In the genomic region with DNA sequence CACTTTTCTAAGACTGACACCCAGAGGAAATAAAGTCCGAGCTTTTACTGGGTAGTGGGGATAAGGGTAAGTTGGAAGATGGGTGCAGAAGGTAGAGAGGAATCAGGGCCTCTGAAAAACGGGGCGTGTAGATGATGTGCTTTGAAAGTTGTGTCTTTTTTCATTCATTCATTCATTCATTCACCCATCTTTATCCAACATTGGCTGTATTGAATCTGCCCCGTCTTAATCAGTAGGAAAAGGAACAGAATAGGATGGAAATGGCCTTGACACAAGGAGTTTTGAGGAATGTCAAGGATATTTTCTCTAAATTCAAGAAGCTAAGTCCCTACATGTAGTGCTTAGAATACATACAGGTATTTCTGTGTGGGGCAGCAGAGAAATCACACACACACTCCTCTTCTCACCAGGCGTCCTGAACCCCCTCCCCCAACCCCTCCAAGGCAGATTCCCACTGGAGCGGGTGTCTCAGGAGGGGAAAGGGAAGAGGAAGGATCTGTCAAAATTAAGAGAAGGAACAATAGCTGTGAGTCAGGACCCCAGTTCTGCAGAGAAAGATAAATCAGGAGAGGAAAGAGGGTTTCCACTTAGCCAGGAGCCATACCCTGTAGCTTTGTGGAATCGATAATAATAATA, we compare ENCODE assay signal across 8 cellular contexts. TPM values are rescaled to one million over a fixed set of nuclear protein-coding genes. Genes with fewer than 3 reads are reported as not detected.
DNase-seq lines count a peak whose midpoint lies in the region; ATAC-seq and TF ChIP-seq lines count a peak whose summit lies in the region.

No MANE protein-coding gene starts in this region.

- TF ChIP-seq POLR2A in heart left ventricle (IDR thresholded peaks at IDR 0.05), result no peak

- H3K27ac ChIP-seq in heart left ventricle, result peak overlapping the region in 11 of 12 donors; percentile 59 to 93 (median 85)
- no peak overlapping the region for H3K27ac ChIP-seq in coronary artery
- H3K27ac ChIP-seq in aorta (ENCODE audit: low read depth in 1 of 2, low read length in 2 of 2), result no peak overlapping the region

- WGBS in heart left ventricle, 4 donors, result 25 to 35% (median 26%) methylated on average over 7 of the region's 7 CpGs
- 31 to 35% methylated on average over 7 of the region's 7 CpGs for WGBS in aorta, 2 donors

- H3K36me3 ChIP-seq in heart left ventricle, result peaks cover 0 to 2% (median 0%) of the 10 kb centered on the region in 9 donors
- H3K36me3 ChIP-seq in mucosa of stomach (ENCODE audit: control insufficient read depth, insufficient read depth, low read length), result no peaks in the 10 kb centered on the region
- H3K36me3 ChIP-seq in aorta (ENCODE audit: control insufficient read depth in 1 of 2, insufficient read depth in 2 of 2, low read length in 1 of 2), result no peaks in the 10 kb centered on the region

- H3K27me3 ChIP-seq in heart left ventricle, result no peaks in the 10 kb centered on the region
- peaks cover 43% of the 10 kb centered on the region for H3K27me3 ChIP-seq in mucosa of stomach (ENCODE audit: control insufficient read depth, insufficient read depth, low read length)
- no peaks in the 10 kb centered on the region for H3K27me3 ChIP-seq in aorta (ENCODE audit: control insufficient read depth in 1 of 2, insufficient read depth in 2 of 2, low read length in 1 of 2)

- TF ChIP-seq CTCF in heart left ventricle (IDR thresholded peaks at IDR 0.05) (no peak), coronary artery (IDR thresholded peaks at IDR 0.05) (no peak)

- intact Hi-C loops in heart left ventricle (cut with DNase I) (loop anchor here in 3 of 10 donors (2.0 to 5.0 kb wide), 2 partner anchors 35 to 38 kb away; no protein-coding TSS in a partner anchor), Right ventricle myocardium superior (cut with DNase I) (no loop called here), aorta (cut with DNase I) (loop anchor here in 1 of 2 donors (2.0 kb wide), 1 partner anchor 44 kb away; no protein-coding TSS in a partner anchor)

- no peak for ATAC-seq in heart left ventricle
- ATAC-seq in Right ventricle myocardium superior (ENCODE audit: poor library complexity), result no peak
- no peak for ATAC-seq in aorta (ENCODE audit: low FRiP score)

- H3K4me1 ChIP-seq in heart left ventricle (peaks cover 7 to 64% (median 42%) of the 10 kb centered on the region in 12 donors), mucosa of stomach (ENCODE audit: control insufficient read depth, insufficient read depth, low read length) (peaks cover 11% of the 10 kb centered on the region), aorta (ENCODE audit: control insufficient read depth in 1 of 2, insufficient read depth in 2 of 2, low read length in 2 of 2) (no peaks in the 10 kb centered on the region)

- peak overlapping the region; percentile 4 for H3K9ac ChIP-seq in mucosa of stomach (ENCODE audit: low read length)

- DNase-seq in heart left ventricle (no peak), Right ventricle myocardium superior (no peak), coronary artery (ENCODE audit: low spot score) (no peak), aorta (no peak), DMS114 treated with DMSO at 0.1 percent for 48 hours (lab: John Stamatoyannopoulos, UW; ENCODE audit: unreplicated experiment) (no peak), LoVo (ENCODE audit: low spot score) (no peak), NCI-H345 treated with DMSO at 0.1 percent for 48 hours (lab: John Stamatoyannopoulos, UW; ENCODE audit: unreplicated experiment) (no peak)

- peak overlapping the region; percentile 39 to 89 (median 75) for H3K4me3 ChIP-seq in heart left ventricle
- peak overlapping the region; percentile 92 for H3K4me3 ChIP-seq in coronary artery
- H3K4me3 ChIP-seq in mucosa of stomach (ENCODE audit: low read length), result no peak overlapping the region
- peak overlapping the region; percentile 20 to 69 for H3K4me3 ChIP-seq in aorta (ENCODE audit: low read length in 2 of 2)

- H3K9me3 ChIP-seq in heart left ventricle, result peaks cover 0 to 7% (median 0%) of the 10 kb centered on the region in 12 donors
- H3K9me3 ChIP-seq in mucosa of stomach (ENCODE audit: control insufficient read depth, low read length), result no peaks in the 10 kb centered on the region
- H3K9me3 ChIP-seq in aorta (ENCODE audit: control insufficient read depth, low read length), result no peaks in the 10 kb centered on the region

RNA-seq across cellular contexts. Expression of a gene that starts 13.9 kb away (rescaled TPM):
- total RNA-seq in heart left ventricle (10 to 100 TPM; 51.8 to 99.9 (median 80.4) TPM), Right ventricle myocardium superior (45.8 TPM), aorta (10 to 100 TPM; 21.3 to 28.8 TPM)
- polyA plus RNA-seq in heart left ventricle (10 to 100 TPM; 25.5 to 33.6 TPM), aorta (10 to 100 TPM in 1 of 2 donors, 1 to 10 TPM in 1; 3.1 to 13.8 TPM)

Comparison
In these comparisons a context has a peak if more than half of its experiments do, and no peak if none do; other contexts are left out.
1. H3K27ac ChIP-seq: peak in heart left ventricle (11 of 12); none in coronary artery (0 of 2) and aorta (0 of 2).